27 cellular contexts compared by ENCODE assay signal in genomic region chr10:114650266-114650665, GRCh38. TPM values are rescaled to one million over a fixed set of nuclear protein-coding genes. Genes with fewer than 3 reads are reported as not detected.
DNase-seq lines count a peak whose midpoint lies in the region; ATAC-seq and TF ChIP-seq lines count a peak whose summit lies in the region.
"Had no signal": no experiment of that assay in that cellular context is flagged by ENCODE, and none has a peak within 500 bp of the region (broad histone marks: within the 10 kb centered on the region; RNA-seq: fewer than 3 reads in every experiment).

No MANE protein-coding gene starts in this region.

- H3K4me3 ChIP-seq in AG10803 (ENCODE audit: low read length), result no peak overlapping the region
- H3K4me3 ChIP-seq in fibroblast of villous mesenchyme (ENCODE audit: low read depth, low read length), result no peak overlapping the region
- no peak overlapping the region for H3K4me3 ChIP-seq in psoas muscle
- H3K4me3 ChIP-seq: BLaER1, colonic mucosa, GM12878, spleen had no signal

- DNase-seq in AG10803 (ENCODE audit: low read depth) (peak; percentile 12), M059J (ENCODE audit: low read depth) (peak; percentile 40), fibroblast of villous mesenchyme (ENCODE audit: low read depth) (peak; percentile 45), psoas muscle (no peak), cortex of kidney (lab: John Stamatoyannopoulos, UW) (no peak), NCI-H1092 (lab: John Stamatoyannopoulos, UW) (no peak)
- DNase-seq: activated B cell treated with CpG ODN at 0.5 μM for 24 hours; activated CD4-positive, alpha-beta T cell treated with anti-CD3 and anti-CD28 coated beads, Interleukin-2, amount 10 ng/mL, durations not matched to agents 7 days and 5 days; activated effector memory CD4-positive, alpha-beta T cell treated with anti-CD3 and anti-CD28 coated beads, Interleukin-2, amount 50 U/mL, for 16 hours; activated T-cell treated with anti-CD3 and anti-CD28 coated beads, Interleukin-2, amount 50 U/mL, for 24 hours; anterior cingulate cortex; DMS153; effector memory CD4-positive, alpha-beta T cell; H9; kidney glomerular epithelial cell; NCI-H1436 treated with DMSO at 0.1 percent for 48 hours; NCI-H226; nephron progenitor cell; retina; spleen; stimulated activated CD8-positive, alpha-beta memory T cell treated with anti-CD3 and anti-CD28 coated beads, Interleukin-4, amount 100 ng/mL, for 48 hours; stimulated activated naive CD8-positive, alpha-beta T cell treated with anti-CD3 and anti-CD28 coated beads, Interleukin-15, amount 100 ng/mL, for 72 hours; T-cell had no signal

- H3K27me3 ChIP-seq in psoas muscle (ENCODE audit: insufficient read depth in 3 of 3, low read length in 2 of 3), result no peaks in the 10 kb centered on the region
- H3K27me3 ChIP-seq: BLaER1, colonic mucosa, spleen had no signal

- intact Hi-C loops in psoas muscle (cut with DNase I), result no loop called here

- H3K4me1 ChIP-seq in psoas muscle, result peaks cover 8% of the 10 kb centered on the region
- H3K4me1 ChIP-seq: spleen had no signal

- WGBS in psoas muscle, 3 donors, result 51 to 71% (median 68%) methylated on average over 1 of the region's 1 CpG

- H3K9me3 ChIP-seq in psoas muscle, result no peaks in the 10 kb centered on the region
- H3K9me3 ChIP-seq: BLaER1, colonic mucosa, spleen had no signal

- peak overlapping the region; percentile 4 for H3K27ac ChIP-seq in psoas muscle
- H3K27ac ChIP-seq: BLaER1, colonic mucosa, spleen had no signal

- no peak for ATAC-seq in psoas muscle
- ATAC-seq in GM21515 (IDR thresholded peaks at IDR 0.05; ENCODE audit: unreplicated experiment), result no peak
- ATAC-seq: GM12878; stimulated activated naive CD8-positive, alpha-beta T cell treated with anti-CD3 and anti-CD28 coated beads, Interleukin-15, amount 100 ng/mL, for 72 hours; T-cell had no signal

- TF ChIP-seq CTCF in AG10803 (conservative IDR thresholded peaks at IDR 0.05; ENCODE audit: low read length) (no peak), fibroblast of villous mesenchyme (IDR thresholded peaks at IDR 0.05; ENCODE audit: insufficient read depth, low read depth, low read length) (no peak), psoas muscle (IDR thresholded peaks at IDR 0.05) (no peak)

- H3K36me3 ChIP-seq in psoas muscle (ENCODE audit: insufficient read depth in 1 of 2, low read depth in 1 of 2), result no peaks in the 10 kb centered on the region
- H3K36me3 ChIP-seq: BLaER1, colonic mucosa, spleen had no signal

RNA-seq across cellular contexts. Expression of gene ABLIM1, which starts 7.8 kb away (rescaled TPM):
- 1.4 and 5.8 TPM in 2 replicates for total RNA-seq in M059J (2014; rRNA removed; shearing (Covaris generic))
- total RNA-seq in fibroblast of villous mesenchyme, result 10.0 and 18.6 TPM in 2 replicates
- total RNA-seq in psoas muscle, result 100 to 1,000 TPM in 2 of 4 donors, 10 to 100 TPM in 2; 21.8 to 183 (median 66.8) TPM
- polyA plus RNA-seq in psoas muscle, result 10 to 100 TPM; 15.4 to 17.2 (median 16.5) TPM

Comparison
In these comparisons a context has a peak if more than half of its experiments do, and no peak if none do; other contexts are left out.
1. DNase-seq: peak in AG10803 (single experiment), M059J (single experiment) and fibroblast of villous mesenchyme (single experiment); none in psoas muscle (0 of 2), cortex of kidney (single experiment) and NCI-H1092 (single experiment).